In genomic region chr20:35730583-35731468, GRCh38 we compare ENCODE assay signal across 23 cellular contexts. TPM values are rescaled to one million over a fixed set of nuclear protein-coding genes. Genes with fewer than 3 reads are reported as not detected.
DNase-seq lines count a peak whose midpoint lies in the region; ATAC-seq and TF ChIP-seq lines count a peak whose summit lies in the region.
"Had no signal": no experiment of that assay in that cellular context is flagged by ENCODE, and none has a peak within 500 bp of the region (broad histone marks: within the 10 kb centered on the region; RNA-seq: fewer than 3 reads in every experiment).

No MANE protein-coding gene starts in this region.

- in situ Hi-C loops in Panc1 (cut with HindIII; ENCODE audit: low pct_unique_long_range_greater_than_20kb, low sequenced_read_pairs) (no loop called here), gastrocnemius medialis (cut with MboI; ENCODE audit: low sequenced_read_pairs in 4 of 4) (loop anchor here in 1 of 4 donors (25.0 kb wide), 1 partner anchor 156 kb away; no protein-coding TSS in a partner anchor)

- TF ChIP-seq CTCF in Panc1 (IDR thresholded peaks at IDR 0.05), result no peak
- TF ChIP-seq CTCF in endodermal cell (conservative IDR thresholded peaks at IDR 0.05), result no peak
- TF ChIP-seq CTCF in gastrocnemius medialis (IDR thresholded peaks at IDR 0.05 in 4 of 5, conservative IDR thresholded peaks at IDR 0.05 in 1 of 5), result no peak

- intact Hi-C loops in Panc1 (cut with micrococcal nuclease; ENCODE audit: unreplicated experiment), result no loop called here
- intact Hi-C loops in gastrocnemius medialis (cut with DNase I; ENCODE audit: low total_unique reads), result no loop called here

- DNase-seq in activated T-cell treated with anti-CD3 and anti-CD28 coated beads, Interleukin-2, amount 50 U/mL, for 24 hours, result no peak
- no peak for DNase-seq in activated T-cell treated with anti-CD3 and anti-CD28 coated beads, Interleukin-2, amount 50 U/mL, for 48 hours
- DNase-seq in Panc1 (ENCODE audit: low read depth, low spot score) (no peak), endodermal cell (no peak), gastrocnemius medialis (no peak), D341Med (ENCODE audit: low spot score) (no peak), MV-4-11 (lab: John Stamatoyannopoulos, UW) (no peak)
- no peak for DNase-seq in NK-92 treated with Interleukin-12 subunit alpha and Interleukin-12 subunit beta, amount 100 ng/mL, for 24 hours (lab: John Stamatoyannopoulos, UW)
- DNase-seq: activated CD4-positive, alpha-beta T cell treated with anti-CD3 and anti-CD28 coated beads, Interleukin-2, amount 50 U/mL, for 1 hour; activated naive CD4-positive, alpha-beta T cell treated with anti-CD3 and anti-CD28 coated beads for 36 hours; cortex of kidney; GF-D8; heart left ventricle; midbrain; NCI-H1417; NCI-H524 treated with DMSO at 0.1 percent for 48 hours; Right ventricle myocardium superior; stimulated activated CD8-positive, alpha-beta memory T cell treated with anti-CD3 and anti-CD28 coated beads, Interleukin-4, amount 100 ng/mL, for 48 hours had no signal

- CTCF ChIA-PET in Panc1 (lab: Charles Lee), result interaction anchor here (0.5 to 0.7 kb wide), 3 partner anchors 8 to 891 kb away, joined by 4 to 5 read pairs (median 4); no protein-coding TSS in a partner anchor

- WGBS in endodermal cell (ENCODE audit: insufficient coverage in 1 of 2, insufficient read length in 1 of 2), 2 experiments, result 89 to 90% methylated on average over 2 to 3 of the region's 4 CpGs

- no peaks in the 10 kb centered on the region for H3K9me3 Mint-ChIP-seq in activated T-cell treated with anti-CD3 and anti-CD28 coated beads, Interleukin-2, amount 50 U/mL, for 24 hours
- no peaks in the 10 kb centered on the region for H3K9me3 Mint-ChIP-seq in endodermal cell
- H3K9me3 Mint-ChIP-seq: activated naive CD4-positive, alpha-beta T cell treated with anti-CD3 and anti-CD28 coated beads for 36 hours; brain had no signal

- TSS peak; percentile 2 for BruUV-seq in Panc1 (replicated peaks; lab: Mats Ljungman, UMichigan)

- H3K27ac Mint-ChIP-seq in activated T-cell treated with anti-CD3 and anti-CD28 coated beads, Interleukin-2, amount 50 U/mL, for 24 hours, result peak overlapping the region; percentile 83
- H3K27ac Mint-ChIP-seq in endodermal cell, result no peak overlapping the region

- H3K27me3 Mint-ChIP-seq in activated T-cell treated with anti-CD3 and anti-CD28 coated beads, Interleukin-2, amount 50 U/mL, for 24 hours, result no peaks in the 10 kb centered on the region
- no peaks in the 10 kb centered on the region for H3K27me3 Mint-ChIP-seq in endodermal cell (ENCODE audit: insufficient read depth)
- H3K27me3 Mint-ChIP-seq: brain had no signal

- ATAC-seq in Panc1, result no peak
- ATAC-seq in gastrocnemius medialis, result no peak
- ATAC-seq: heart left ventricle, left lobe of liver had no signal

- H3K4me1 Mint-ChIP-seq in activated T-cell treated with anti-CD3 and anti-CD28 coated beads, Interleukin-2, amount 50 U/mL, for 24 hours (ENCODE audit: low read depth), result peaks cover 64% of the 10 kb centered on the region
- H3K4me1 Mint-ChIP-seq in endodermal cell, result peaks cover 19% of the 10 kb centered on the region

- TF ChIP-seq POLR2A in gastrocnemius medialis (IDR thresholded peaks at IDR 0.05), result no peak

- peak overlapping the region; percentile 23 for H3K4me3 Mint-ChIP-seq in activated T-cell treated with anti-CD3 and anti-CD28 coated beads, Interleukin-2, amount 50 U/mL, for 24 hours
- H3K4me3 Mint-ChIP-seq in endodermal cell, result peak overlapping the region; percentile 9
- H3K4me3 Mint-ChIP-seq: activated naive CD4-positive, alpha-beta T cell treated with anti-CD3 and anti-CD28 coated beads for 36 hours had no signal

- no peaks in the 10 kb centered on the region for H3K27me3 ChIP-seq in Panc1 (ENCODE audit: control insufficient read depth, insufficient read depth, low read length)
- no peaks in the 10 kb centered on the region for H3K27me3 ChIP-seq in endodermal cell (ENCODE audit: control insufficient read depth, insufficient read depth, low read length, poor library complexity, severe bottlenecking)
- no peaks in the 10 kb centered on the region for H3K27me3 ChIP-seq in gastrocnemius medialis
- H3K27me3 ChIP-seq: heart left ventricle, right atrium auricular region had no signal

- H3K4me1 ChIP-seq in Panc1 (ENCODE audit: control insufficient read depth, insufficient read depth, low read length), result peaks cover 8% of the 10 kb centered on the region; the same call in 1 of the 2 replicates
- H3K4me1 ChIP-seq in endodermal cell (ENCODE audit: control insufficient read depth, insufficient read depth, low read length), result no peaks in the 10 kb centered on the region
- H3K4me1 ChIP-seq in gastrocnemius medialis, result peaks cover 57 to 58% of the 10 kb centered on the region in 2 donors

- H3K27ac ChIP-seq in Panc1 (ENCODE audit: low read length) (no peak overlapping the region), endodermal cell (ENCODE audit: low read depth, low read length) (no peak overlapping the region), gastrocnemius medialis (peak overlapping the region in 3 of 4 donors; percentile 17 to 52 (median 25))
- H3K27ac ChIP-seq: 22Rv1, heart left ventricle, right atrium auricular region, VCaP had no signal

- no peaks in the 10 kb centered on the region for H3K9me3 ChIP-seq in Panc1 (ENCODE audit: control insufficient read depth, insufficient read depth, low read depth, low read length)
- H3K9me3 ChIP-seq in endodermal cell (ENCODE audit: control insufficient read depth, low read length), result no peaks in the 10 kb centered on the region
- H3K9me3 ChIP-seq in gastrocnemius medialis, result no peaks in the 10 kb centered on the region
- H3K9me3 ChIP-seq: heart left ventricle, right atrium auricular region had no signal

- H3K36me3 ChIP-seq in Panc1 (ENCODE audit: control insufficient read depth, insufficient read depth, low read length) (peaks cover 86% of the 10 kb centered on the region), endodermal cell (ENCODE audit: control insufficient read depth, insufficient read depth, low read length) (peaks cover 98% of the 10 kb centered on the region), gastrocnemius medialis (peaks cover 7 to 99% of the 10 kb centered on the region in 2 donors)

- peaks cover 98% of the 10 kb centered on the region for H3K36me3 Mint-ChIP-seq in activated T-cell treated with anti-CD3 and anti-CD28 coated beads, Interleukin-2, amount 50 U/mL, for 24 hours (ENCODE audit: low read depth)
- H3K36me3 Mint-ChIP-seq in endodermal cell (ENCODE audit: low read depth), result peaks cover 78% of the 10 kb centered on the region

- H3K4me3 ChIP-seq in Panc1 (ENCODE audit: low read depth in 2 of 2, low read length in 2 of 2), result no peak overlapping the region
- peak overlapping the region; percentile 64 for H3K4me3 ChIP-seq in endodermal cell (ENCODE audit: low read length)
- H3K4me3 ChIP-seq in gastrocnemius medialis, result no peak overlapping the region
- H3K4me3 ChIP-seq: heart left ventricle, right atrium auricular region had no signal

- POLR2A ChIA-PET in Panc1 (lab: Charles Lee), result interaction anchor here (0.5 to 1.2 kb wide), 2 partner anchors 11 to 586 kb away, joined by 3 to 5 read pairs; partner anchors contain the start of gene RBM39

- H3K9ac ChIP-seq in endodermal cell (ENCODE audit: extremely low read depth, low read length, poor library complexity, severe bottlenecking), result no peak overlapping the region

RNA-seq across cellular contexts. Expression of gene RBM39, which starts 11.2 kb away (rescaled TPM):
- total RNA-seq in Panc1 (2021; ENCODE audit: unreplicated experiment) (282 TPM), endodermal cell (100 to 1,000 TPM; 276 to 332 TPM), gastrocnemius medialis (100 to 1,000 TPM in 3 of 4 donors, 10 to 100 TPM in 1; 98.5 to 165 (median 130) TPM)
- polyA plus RNA-seq in Panc1 (2012; ENCODE audit: insufficient read length), result 187 TPM
- 233 TPM for polyA plus RNA-seq in endodermal cell (2013, experiment 1 of 2)
- 202 TPM for polyA plus RNA-seq in endodermal cell (2013, experiment 2 of 2)

RNA-seq across cellular contexts. Expression of gene ROMO1, which starts 31.6 kb away (rescaled TPM):
- total RNA-seq in Panc1 (2021; ENCODE audit: unreplicated experiment) (319 TPM), endodermal cell (100 to 1,000 TPM; 194 to 243 TPM), gastrocnemius medialis (100 to 1,000 TPM; 213 to 491 (median 309) TPM)
- polyA plus RNA-seq in Panc1 (2012; ENCODE audit: insufficient read length), result 767 TPM
- polyA plus RNA-seq in endodermal cell (2013, experiment 1 of 2), result 207 TPM
- polyA plus RNA-seq in endodermal cell (2013, experiment 2 of 2), result 196 TPM

RNA-seq across cellular contexts. Expression of gene NFS1, which starts 31.7 kb away (rescaled TPM):
- total RNA-seq in Panc1 (2021; ENCODE audit: unreplicated experiment) (44.9 TPM), endodermal cell (10 to 100 TPM; 17.0 to 30.9 TPM), gastrocnemius medialis (10 to 100 TPM; 31.5 to 85.8 (median 37.2) TPM)
- 32.6 TPM for polyA plus RNA-seq in Panc1 (2012; ENCODE audit: insufficient read length)
- polyA plus RNA-seq in endodermal cell (2013, experiment 1 of 2), result 30.1 TPM
- polyA plus RNA-seq in endodermal cell (2013, experiment 2 of 2), result 21.7 TPM

RNA-seq across cellular contexts. Expression of gene PHF20, which starts 41.0 kb away (rescaled TPM):
- total RNA-seq in Panc1 (2021; ENCODE audit: unreplicated experiment) (51.5 TPM), endodermal cell (10 to 100 TPM; 68.1 to 78.8 TPM), gastrocnemius medialis (10 to 100 TPM; 72.6 to 91.9 (median 82.2) TPM)
- polyA plus RNA-seq in Panc1 (2012; ENCODE audit: insufficient read length), result 22.6 TPM
- polyA plus RNA-seq in endodermal cell (2013, experiment 1 of 2), result 41.6 TPM
- polyA plus RNA-seq in endodermal cell (2013, experiment 2 of 2), result 45.6 TPM

Comparison
In these comparisons a context has a peak if more than half of its experiments do, and no peak if none do; other contexts are left out.
1. H3K27ac ChIP-seq: peak in gastrocnemius medialis (3 of 4); none in Panc1 (single experiment) and endodermal cell (single experiment).